In the genomic region with DNA sequence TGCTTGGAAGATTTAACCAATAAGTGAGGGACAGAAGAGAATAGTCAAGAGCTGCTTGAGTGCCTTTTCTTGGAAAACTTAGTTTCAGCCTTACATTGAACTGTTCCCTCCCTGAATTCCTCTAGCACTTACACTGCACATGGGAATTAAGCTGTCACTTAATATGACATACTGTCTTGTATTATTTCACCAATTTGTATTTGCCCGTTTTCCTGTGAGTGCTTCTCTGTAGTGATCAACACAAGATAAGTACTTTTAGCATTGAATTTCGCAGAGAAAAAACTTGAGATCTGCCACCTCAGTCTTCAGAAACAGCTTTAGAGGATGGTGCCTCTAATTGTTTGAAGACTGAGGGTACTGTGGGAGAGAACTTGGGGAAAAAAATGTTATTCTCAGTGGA, we compare ENCODE assay signal across 30 cellular contexts. TPM values are rescaled to one million over a fixed set of nuclear protein-coding genes. Genes with fewer than 3 reads are reported as not detected.
A peak's percentile ranks its signal among the peaks of the same experiment; 100 is the strongest.
DNase-seq lines count a peak whose midpoint lies in the region; ATAC-seq and TF ChIP-seq lines count a peak whose summit lies in the region.
"Had no signal": no experiment of that assay in that cellular context is flagged by ENCODE, and none has a peak within 500 bp of the region (broad histone marks: within the 10 kb centered on the region; RNA-seq: fewer than 3 reads in every experiment).

No MANE protein-coding gene starts in this region.

- H3K27me3 ChIP-seq in GM06990 (replicated peaks; ENCODE audit: control insufficient read depth, insufficient read depth, low read length) (no peaks in the 10 kb centered on the region), Loucy (ENCODE audit: insufficient read depth, low read length, poor library complexity, severe bottlenecking) (no peaks in the 10 kb centered on the region), spleen (replicated peaks in 1 of 7) (no peaks in the 10 kb centered on the region)
- no peaks in the 10 kb centered on the region for H3K27me3 ChIP-seq in CD4-positive, alpha-beta memory T cell (ENCODE audit: insufficient read depth, low read length)

- peak overlapping the region; percentile 87 for H3K4me2 ChIP-seq in Loucy (ENCODE audit: low read depth, low read length, poor library complexity, severe bottlenecking)

- intact Hi-C loops in activated B cell treated with CpG ODN at 0.5 μM for 24 hours (cut with micrococcal nuclease) (loop anchor here (10.0 kb wide), 1 partner anchor 442 kb away; a partner anchor contains a TSS), spleen (cut with DNase I; ENCODE audit: low total_unique reads) (no loop called here)
- intact Hi-C loops in CD4-positive, alpha-beta memory T cell (cut with micrococcal nuclease) = no loop called here

- peaks cover 86% of the 10 kb centered on the region for H3K79me2 ChIP-seq in Loucy (ENCODE audit: insufficient read depth, low read length)

- no peak for DNase-seq in GM06990 (ENCODE audit: extremely low read depth, insufficient read length)
- no peak for DNase-seq in activated B cell treated with CpG ODN at 0.5 μM for 24 hours
- DNase-seq in spleen = no peak
- DNase-seq in CD4-positive, alpha-beta memory T cell = no peak
- DNase-seq: activated CD4-positive, alpha-beta T cell treated with anti-CD3 and anti-CD28 coated beads, Interleukin-2, amount 10 ng/mL, durations not matched to agents 24 days and 14 days; activated naive CD4-positive, alpha-beta T cell; activated T-cell treated with anti-CD3 and anti-CD28 coated beads, Interleukin-2, amount 50 U/mL, for 24 hours; CD4-positive, alpha-beta T cell; effector CD8-positive, alpha-beta T cell; glutamatergic neuron; islet precursor cell; KBM-7; left ventricle myocardium superior; midbrain; natural killer cell; NCI-H1417; NCI-H2029 treated with DMSO at 0.1 percent for 48 hours; NCI-H446; SHP77; small intestine; stimulated activated CD4-positive, alpha-beta T cell treated with anti-CD3 and anti-CD28 coated beads, Interleukin-1b, Interleukin-23, amount 100 ng/mL, for 48 hours; SW 1271; T1000; WERI-Rb-1 had no signal

- no peak for TF ChIP-seq CTCF in GM06990 (IDR thresholded peaks at IDR 0.05; ENCODE audit: insufficient read depth, low read length, poor library complexity, severe bottlenecking)
- TF ChIP-seq CTCF in Loucy (conservative IDR thresholded peaks at IDR 0.05; ENCODE audit: low read length) = no peak
- TF ChIP-seq CTCF in activated B cell treated with CpG ODN at 0.5 μM for 24 hours (IDR thresholded peaks at IDR 0.05) = no peak
- TF ChIP-seq CTCF in spleen (IDR thresholded peaks at IDR 0.05 in 8 of 11, conservative IDR thresholded peaks at IDR 0.05 in 3 of 11) = no peak

- H4K20me1 ChIP-seq in Loucy (ENCODE audit: insufficient read depth, low read length, poor library complexity, severe bottlenecking) = peaks cover 75% of the 10 kb centered on the region

- ATAC-seq in activated B cell treated with CpG ODN at 0.5 μM for 24 hours (ENCODE audit: low read depth) = no peak
- ATAC-seq in GM19328 (IDR thresholded peaks at IDR 0.05; ENCODE audit: unreplicated experiment) = no peak
- ATAC-seq in HG03354 (IDR thresholded peaks at IDR 0.05; ENCODE audit: poor library complexity, severe bottlenecking, unreplicated experiment) = no peak
- ATAC-seq: left ventricle myocardium superior, natural killer cell had no signal

- H3K4me3 Mint-ChIP-seq in activated B cell treated with CpG ODN at 0.5 μM for 24 hours = peak overlapping the region; percentile 49
- peak overlapping the region in 2 of 8 donors; percentile 13 to 35 for H3K4me3 Mint-ChIP-seq in CD4-positive, alpha-beta memory T cell
- H3K4me3 Mint-ChIP-seq: activated CD4-positive, alpha-beta T cell treated with anti-CD3 and anti-CD28 coated beads, Interleukin-2, amount 10 ng/mL, durations not matched to agents 24 days and 14 days; activated T-cell treated with anti-CD3 and anti-CD28 coated beads, Interleukin-2, amount 50 U/mL, for 24 hours; CD4-positive, alpha-beta T cell; natural killer cell; type B pancreatic cell had no signal

- H3F3A ChIP-seq in Loucy (ENCODE audit: low read depth) = no peaks in the 10 kb centered on the region

- H2AFZ ChIP-seq in Loucy (ENCODE audit: low read length) = no peak overlapping the region

- H3K4me1 ChIP-seq in Loucy (ENCODE audit: insufficient read depth, low read length, poor library complexity, severe bottlenecking) (peaks cover 76% of the 10 kb centered on the region), spleen (peaks cover 61 to 95% (median 87%) of the 10 kb centered on the region in 6 donors)
- H3K4me1 ChIP-seq in CD4-positive, alpha-beta memory T cell (ENCODE audit: insufficient read depth, low read length) = peaks cover 82% of the 10 kb centered on the region

- no peak for TF ChIP-seq POLR2A in spleen (IDR thresholded peaks at IDR 0.05)

- H3K9me3 ChIP-seq in Loucy (ENCODE audit: insufficient read depth, low read depth, low read length) (no peaks in the 10 kb centered on the region), spleen (no peaks in the 10 kb centered on the region)
- no peaks in the 10 kb centered on the region for H3K9me3 ChIP-seq in CD4-positive, alpha-beta memory T cell (ENCODE audit: control insufficient read depth in 1 of 2, low read length in 2 of 2)

- peak overlapping the region; percentile 28 for H3K9ac ChIP-seq in Loucy (ENCODE audit: low read depth, low read length, poor library complexity, severe bottlenecking)

- 67 to 83% (median 80%) methylated on average over 2 of the region's 2 CpGs for WGBS in spleen, 5 donors

- H3K9me3 Mint-ChIP-seq in activated B cell treated with CpG ODN at 0.5 μM for 24 hours = no peaks in the 10 kb centered on the region
- H3K9me3 Mint-ChIP-seq in CD4-positive, alpha-beta memory T cell = peaks cover 0 to 4% (median 0%) of the 10 kb centered on the region in 8 donors
- H3K9me3 Mint-ChIP-seq: activated CD4-positive, alpha-beta T cell treated with anti-CD3 and anti-CD28 coated beads, Interleukin-2, amount 10 ng/mL, durations not matched to agents 24 days and 14 days; activated T-cell treated with anti-CD3 and anti-CD28 coated beads, Interleukin-2, amount 50 U/mL, for 24 hours; CD4-positive, alpha-beta T cell; natural killer cell; type B pancreatic cell had no signal

- CTCF ChIA-PET in activated B cell treated with CpG ODN at 0.5 μM for 24 hours (lab: Charles Lee) = interaction anchor here (0.9 kb wide), 1 partner anchor 23 kb away, joined by 3 read pairs; no protein-coding TSS in a partner anchor
- CTCF ChIA-PET in CD4-positive, alpha-beta memory T cell (lab: Charles Lee; ENCODE audit: partially characterized antibody) = interaction anchor here (1.9 kb wide), 1 partner anchor 23 kb away, joined by 7 read pairs; no protein-coding TSS in a partner anchor

- H3K9me2 ChIP-seq in Loucy (replicated peaks; ENCODE audit: low read depth, low read length) = no peaks in the 10 kb centered on the region

- POLR2A ChIA-PET in activated B cell treated with CpG ODN at 0.5 μM for 24 hours (lab: Charles Lee) = interaction anchor here (1.4 kb wide), 1 partner anchor 36 kb away, joined by 6 read pairs; a partner anchor contains a TSS
- POLR2A ChIA-PET in CD4-positive, alpha-beta memory T cell (lab: Charles Lee; ENCODE audit: partially characterized antibody) = interaction anchor here (0.8 kb wide), 1 partner anchor 30 kb away, joined by 3 read pairs; no protein-coding TSS in a partner anchor

- H3K4me3 ChIP-seq in GM06990 (replicated peaks; ENCODE audit: low read depth, low read length) = peak overlapping the region; percentile 99; the same call in 1 of the 2 replicates
- peak overlapping the region; percentile 94 for H3K4me3 ChIP-seq in Loucy (ENCODE audit: low read length, poor library complexity, severe bottlenecking)
- H3K4me3 ChIP-seq in spleen = peak overlapping the region in 2 of 8 donors; percentile 31 to 77
- H3K4me3 ChIP-seq in CD4-positive, alpha-beta memory T cell (ENCODE audit: low read length in 2 of 2) = no peak overlapping the region

- peaks cover 91% of the 10 kb centered on the region for H3K4me1 Mint-ChIP-seq in activated B cell treated with CpG ODN at 0.5 μM for 24 hours
- H3K4me1 Mint-ChIP-seq in CD4-positive, alpha-beta memory T cell = peaks cover 61 to 90% (median 70%) of the 10 kb centered on the region in 4 donors

- H3K27ac ChIP-seq in spleen = peak overlapping the region in 7 of 8 donors; percentile 36 to 93 (median 90)
- no peak overlapping the region for H3K27ac ChIP-seq in CD4-positive, alpha-beta memory T cell (ENCODE audit: low read depth, low read length)
- H3K27ac ChIP-seq: epithelial cell of prostate, WERI-Rb-1 had no signal

- no peaks in the 10 kb centered on the region for H3K27me3 Mint-ChIP-seq in activated B cell treated with CpG ODN at 0.5 μM for 24 hours
- H3K27me3 Mint-ChIP-seq in CD4-positive, alpha-beta memory T cell = no peaks in the 10 kb centered on the region
- H3K27me3 Mint-ChIP-seq: activated CD4-positive, alpha-beta T cell treated with anti-CD3 and anti-CD28 coated beads, Interleukin-2, amount 10 ng/mL, durations not matched to agents 24 days and 14 days; activated T-cell treated with anti-CD3 and anti-CD28 coated beads, Interleukin-2, amount 50 U/mL, for 24 hours; CD4-positive, alpha-beta T cell; type B pancreatic cell had no signal

- H3K36me3 ChIP-seq in GM06990 (ENCODE audit: control insufficient read depth, insufficient read depth, low read length) (peaks cover 4% of the 10 kb centered on the region), Loucy (ENCODE audit: insufficient read depth, low read length) (no peaks in the 10 kb centered on the region), spleen (peaks cover 0 to 33% (median 4%) of the 10 kb centered on the region in 6 donors)
- H3K36me3 ChIP-seq in CD4-positive, alpha-beta memory T cell (ENCODE audit: insufficient read depth, low read length) = peaks cover 3% of the 10 kb centered on the region

- peak overlapping the region; percentile 81 for H3K27ac Mint-ChIP-seq in activated B cell treated with CpG ODN at 0.5 μM for 24 hours
- peak overlapping the region in 1 of 7 donors; percentile 16 for H3K27ac Mint-ChIP-seq in CD4-positive, alpha-beta memory T cell
- H3K27ac Mint-ChIP-seq: activated CD4-positive, alpha-beta T cell treated with anti-CD3 and anti-CD28 coated beads, Interleukin-2, amount 10 ng/mL, durations not matched to agents 24 days and 14 days; brain; CD4-positive, alpha-beta T cell; type B pancreatic cell had no signal

- peaks cover 42% of the 10 kb centered on the region for H3K36me3 Mint-ChIP-seq in activated B cell treated with CpG ODN at 0.5 μM for 24 hours (ENCODE audit: low read depth)
- peaks cover 25 to 63% of the 10 kb centered on the region in 2 donors for H3K36me3 Mint-ChIP-seq in CD4-positive, alpha-beta memory T cell
- H3K36me3 Mint-ChIP-seq: natural killer cell had no signal

RNA-seq across cellular contexts. Expression of a gene that starts 3.7 kb away (rescaled TPM):
- total RNA-seq in activated B cell treated with CpG ODN at 0.5 μM for 24 hours (129 and 138 TPM in 2 replicates), spleen (100 to 1,000 TPM in 4 of 7 donors, 10 to 100 TPM in 3; 33.4 to 120 (median 115) TPM)
- 100 to 1,000 TPM; 110 to 136 (median 131) TPM for polyA plus RNA-seq in spleen
- total RNA-seq in CD4-positive, alpha-beta memory T cell = 100 to 1,000 TPM; 145 to 148 TPM
- 100 to 1,000 TPM; 242 to 272 TPM for polyA plus RNA-seq in CD4-positive, alpha-beta memory T cell

RNA-seq across cellular contexts. Expression of a gene that starts 3.9 kb away (rescaled TPM):
- total RNA-seq in activated B cell treated with CpG ODN at 0.5 μM for 24 hours (40.0 and 50.5 TPM in 2 replicates), spleen (10 to 100 TPM; 11.5 to 60.1 (median 25.1) TPM)
- 1 to 10 TPM; 1.4 to 2.7 (median 1.9) TPM for polyA plus RNA-seq in spleen
- total RNA-seq in CD4-positive, alpha-beta memory T cell = 10 to 100 TPM; 18.8 to 21.1 TPM
- 1 to 10 TPM; 4.1 to 7.0 TPM for polyA plus RNA-seq in CD4-positive, alpha-beta memory T cell

RNA-seq across cellular contexts. Expression of a gene that starts 36.0 kb away (rescaled TPM):
- total RNA-seq in activated B cell treated with CpG ODN at 0.5 μM for 24 hours (13.2 and 16.5 TPM in 2 replicates), spleen (10 to 100 TPM in 6 of 7 donors, 1 to 10 TPM in 1; 7.8 to 14.9 (median 13.8) TPM)
- 1 to 10 TPM; 2.8 to 6.1 (median 3.2) TPM for polyA plus RNA-seq in spleen
- total RNA-seq in CD4-positive, alpha-beta memory T cell = 10 to 100 TPM; 14.0 to 15.7 TPM
- under 1 TPM; 0.64 to 0.76 TPM for polyA plus RNA-seq in CD4-positive, alpha-beta memory T cell

Comparison
In these comparisons a context has a peak if more than half of its experiments do, and no peak if none do; other contexts are left out.
1. H3K4me3 ChIP-seq: peak in GM06990 (single experiment) and Loucy (single experiment); none in CD4-positive, alpha-beta memory T cell (0 of 2).